9 cellular contexts compared by ENCODE assay signal in genomic region chr18:12309683-12310198, GRCh38. TPM values are rescaled to one million over a fixed set of nuclear protein-coding genes. Genes with fewer than 3 reads are reported as not detected.
A peak's percentile ranks its signal among the peaks of the same experiment; 100 is the strongest.
DNase-seq lines count a peak whose midpoint lies in the region; ATAC-seq, FAIRE-seq and TF ChIP-seq lines count a peak whose summit lies in the region.
"Had no signal": no experiment of that assay in that cellular context is flagged by ENCODE, and none has a peak within 500 bp of the region (broad histone marks: within the 10 kb centered on the region; RNA-seq: fewer than 3 reads in every experiment).

No MANE protein-coding gene starts in this region.

- H3K9ac ChIP-seq in HepG2 (ENCODE audit: insufficient read depth, low read depth, low read length) = no peak overlapping the region

- no peaks in the 10 kb centered on the region for H3K9me3 ChIP-seq in body of pancreas
- no peaks in the 10 kb centered on the region for H3K9me3 ChIP-seq in HepG2 (ENCODE audit: low read length)
- H3K9me3 ChIP-seq in transverse colon = peaks cover 4 to 5% of the 10 kb centered on the region in 2 donors

- in situ Hi-C loops in HepG2 (cut with HindIII; ENCODE audit: extremely low pct_ligation_motif_present, low pct_unique_long_range_greater_than_20kb) (no loop called here), transverse colon (cut with MboI; ENCODE audit: low pct_ligation_motif_present in 1 of 4, low pct_unique_long_range_greater_than_20kb in 1 of 4, low sequenced_read_pairs in 3 of 4) (no loop called here)

- TF ChIP-seq POLR2A in body of pancreas (IDR thresholded peaks at IDR 0.05) = peak in 1 of 3 donors; percentile 9
- TF ChIP-seq POLR2A in HepG2 (IDR thresholded peaks at IDR 0.05; ENCODE audit: insufficient read depth in 1 of 2, low read depth in 2 of 2, low read length in 2 of 2) = no peak
- TF ChIP-seq POLR2A in transverse colon (IDR thresholded peaks at IDR 0.05) = no peak

- TF ChIP-seq RAD21 in HepG2 (CRISPR knock-in tag; IDR thresholded peaks at IDR 0.05) = no peak

- peaks cover 15% of the 10 kb centered on the region for H3K4me1 Mint-ChIP-seq in activated CD8-positive, alpha-beta memory T cell treated with anti-CD3 and anti-CD28 coated beads, Interleukin-2, amount 10 ng/mL, durations not matched to agents 7 days and 5 days

- peaks cover 18% of the 10 kb centered on the region for H3K36me3 Mint-ChIP-seq in activated CD8-positive, alpha-beta memory T cell treated with anti-CD3 and anti-CD28 coated beads, Interleukin-2, amount 10 ng/mL, durations not matched to agents 7 days and 5 days
- H3K36me3 Mint-ChIP-seq: CD4-positive, CD25-positive, alpha-beta regulatory T cell had no signal

- 12 to 17% methylated on average over 7 of the region's 7 CpGs for WGBS in body of pancreas, 2 donors
- 78% methylated on average over 7 of the region's 7 CpGs for WGBS in HepG2 (ENCODE audit: low lambda C conversion rate)
- WGBS in transverse colon (ENCODE audit: low coverage in 1 of 2), 2 donors = 27 to 52% methylated on average over 2 to 7 of the region's 7 CpGs

- FAIRE-seq in HepG2 (lab: Jason Lieb, UNC) = no peak

- peak overlapping the region; percentile 4 to 94 (median 78) for H3K27ac ChIP-seq in body of pancreas
- H3K27ac ChIP-seq in HepG2 (ENCODE audit: extremely low read length, insufficient read depth, low read length) = no peak overlapping the region
- peak overlapping the region; percentile 93 to 99 (median 94) for H3K27ac ChIP-seq in transverse colon
- no peak overlapping the region for H3K27ac ChIP-seq in substantia nigra (ENCODE audit: low read depth, low read length, poor library complexity, severe bottlenecking)

- H3K9me3 Mint-ChIP-seq in activated CD8-positive, alpha-beta memory T cell treated with anti-CD3 and anti-CD28 coated beads, Interleukin-2, amount 10 ng/mL, durations not matched to agents 7 days and 5 days (ENCODE audit: low read depth) = peaks cover 3% of the 10 kb centered on the region

- H3K79me2 ChIP-seq in HepG2 (ENCODE audit: insufficient read depth, low read length) = no peaks in the 10 kb centered on the region

- no peak overlapping the region for H3K27ac Mint-ChIP-seq in activated CD8-positive, alpha-beta memory T cell treated with anti-CD3 and anti-CD28 coated beads, Interleukin-2, amount 10 ng/mL, durations not matched to agents 7 days and 5 days
- H3K27ac Mint-ChIP-seq: CD4-positive, CD25-positive, alpha-beta regulatory T cell had no signal

- H3K4me2 ChIP-seq in HepG2 (ENCODE audit: low read depth, low read length) = peak overlapping the region; percentile 88

- TF ChIP-seq CTCF in body of pancreas (IDR thresholded peaks at IDR 0.05) = no peak
- no peak for TF ChIP-seq CTCF in HepG2 (CRISPR knock-in tag; IDR thresholded peaks at IDR 0.05)
- TF ChIP-seq CTCF in transverse colon (IDR thresholded peaks at IDR 0.05) = no peak

- DNase-seq in activated CD8-positive, alpha-beta memory T cell treated with anti-CD3 and anti-CD28 coated beads, Interleukin-2, amount 10 ng/mL, durations not matched to agents 7 days and 5 days = no peak
- no peak for DNase-seq in activated CD8-positive, alpha-beta memory T cell treated with anti-CD3 and anti-CD28 coated beads for 24 hours
- no peak for DNase-seq in body of pancreas
- no peak for DNase-seq in HepG2 (ENCODE audit: low spot score)
- no peak for DNase-seq in transverse colon
- DNase-seq in substantia nigra (lab: John Stamatoyannopoulos, UW) = no peak
- no peak for DNase-seq in stimulated activated CD4-positive, alpha-beta T cell treated with anti-CD3 and anti-CD28 coated beads, Interleukin-15, amount 100 ng/mL, for 24 hours
- DNase-seq: CD4-positive, CD25-positive, alpha-beta regulatory T cell had no signal

- H2AFZ ChIP-seq in HepG2 (ENCODE audit: low read length) = no peak overlapping the region

- peaks cover 0 to 3% of the 10 kb centered on the region in 2 donors for H3K36me3 ChIP-seq in body of pancreas (replicated peaks in 1 of 2; ENCODE audit: insufficient read depth in 1 of 2, low read depth in 2 of 2)
- 0 out of 5 replicates have a peak, but pooled peaks cover 0 to 5% of the 10 kb centered on the region in 2 experiments for H3K36me3 ChIP-seq in HepG2 (replicated peaks in 1 of 2; ENCODE audit: control insufficient read depth in 1 of 2, insufficient read depth in 2 of 2, low read length in 2 of 2)
- peaks cover 0 to 10% (median 3%) of the 10 kb centered on the region in 4 donors for H3K36me3 ChIP-seq in transverse colon

- ATAC-seq in activated CD8-positive, alpha-beta memory T cell treated with anti-CD3 and anti-CD28 coated beads, Interleukin-2, amount 10 ng/mL, durations not matched to agents 7 days and 5 days = no peak
- ATAC-seq in body of pancreas (no peak), HepG2 (no peak), GM18867 (IDR thresholded peaks at IDR 0.05; ENCODE audit: unreplicated experiment) (no peak)

- BruUV-seq in HepG2 (replicated peaks; lab: Mats Ljungman, UMichigan) = no TSS peak

- H3K4me1 ChIP-seq in body of pancreas (peaks cover 50% of the 10 kb centered on the region), HepG2 (ENCODE audit: insufficient read depth, low read length) (peaks cover 36% of the 10 kb centered on the region), transverse colon (peaks cover 0 to 54% (median 16%) of the 10 kb centered on the region in 4 donors)

- H3K27me3 ChIP-seq in body of pancreas (no peaks in the 10 kb centered on the region), HepG2 (ENCODE audit: control insufficient read depth in 1 of 2, insufficient read depth in 2 of 2, low read length in 2 of 2) (peaks cover 6 to 34% of the 10 kb centered on the region in 2 experiments), transverse colon (peaks cover 51% of the 10 kb centered on the region)

- H3K4me3 ChIP-seq in body of pancreas (no peak overlapping the region), HepG2 (replicated peaks in 1 of 3; ENCODE audit: insufficient read depth in 1 of 3, low read depth in 2 of 3, low read length in 3 of 3) (no peak overlapping the region; a peak in 1 of 6 replicates), transverse colon (peak overlapping the region in 3 of 4 donors; percentile 65 to 76 (median 74))

- no peaks in the 10 kb centered on the region for H4K20me1 ChIP-seq in HepG2 (ENCODE audit: insufficient read depth, low read length)

- TF ChIP-seq EP300 in HepG2 (IDR thresholded peaks at IDR 0.05; ENCODE audit: low read depth in 2 of 2, low read length in 2 of 2) (no peak), HepG2 (CRISPR knock-in tag; IDR thresholded peaks at IDR 0.05; ENCODE audit: borderline replicate concordance) (no peak), transverse colon (IDR thresholded peaks at IDR 0.05; ENCODE audit: low read depth) (no peak)

- intact Hi-C loops in body of pancreas (cut with DNase I) = no loop called here
- intact Hi-C loops in HepG2 (cut with micrococcal nuclease; ENCODE audit: unreplicated experiment) = loop anchor here (5.0 kb wide), 1 partner anchor 37 kb away; no protein-coding TSS in a partner anchor
- intact Hi-C loops in transverse colon (cut with DNase I; ENCODE audit: low total_unique reads) = loop anchor here (1.0 kb wide), 1 partner anchor 67 kb away; no protein-coding TSS in a partner anchor

- POLR2A ChIA-PET in HepG2 (lab: Yijun Ruan, JAX) = interaction anchor here (3.1 kb wide), 1 partner anchor 31 kb away, joined by 7 read pairs; no protein-coding TSS in a partner anchor

- CTCF ChIA-PET in activated CD8-positive, alpha-beta memory T cell treated with anti-CD3 and anti-CD28 coated beads, Interleukin-2, amount 10 ng/mL, durations not matched to agents 7 days and 5 days (lab: Charles Lee) = interaction anchor here (0.7 to 1.6 kb wide), 3 partner anchors 18 to 44 kb away, joined by 3 to 5 read pairs (median 5); no protein-coding TSS in a partner anchor
- CTCF ChIA-PET in HepG2 (lab: Yijun Ruan, JAX; ENCODE audit: low intra/inter-chr PET ratio, low total read pairs) = no interaction called here

- peaks cover 48% of the 10 kb centered on the region for H3K27me3 Mint-ChIP-seq in activated CD8-positive, alpha-beta memory T cell treated with anti-CD3 and anti-CD28 coated beads, Interleukin-2, amount 10 ng/mL, durations not matched to agents 7 days and 5 days

- peak overlapping the region; percentile 4 for H3K4me3 Mint-ChIP-seq in activated CD8-positive, alpha-beta memory T cell treated with anti-CD3 and anti-CD28 coated beads, Interleukin-2, amount 10 ng/mL, durations not matched to agents 7 days and 5 days

RNA-seq across cellular contexts. Expression of gene TUBB6, which starts 1.7 kb away (rescaled TPM):
- 10 to 100 TPM; 14.7 to 39.0 TPM for total RNA-seq in activated CD8-positive, alpha-beta memory T cell treated with anti-CD3 and anti-CD28 coated beads, Interleukin-2, amount 10 ng/mL, durations not matched to agents 7 days and 5 days
- total RNA-seq in body of pancreas (100 to 1,000 TPM in 1 of 2 donors, 10 to 100 TPM in 1; 71.1 to 109 TPM), HepG2 (2016; rRNA removed; fragmentation: Illumina TruSeq; extraction: Trizol) (9.9 and 13.5 TPM in 2 replicates), transverse colon (100 to 1,000 TPM in 2 of 4 donors, 10 to 100 TPM in 2; 61.0 to 164 (median 108) TPM)
- total RNA-seq in HepG2 (2016; cell fraction: cytosol; rRNA removed; fragmentation: Illumina TruSeq; extraction: Trizol; ENCODE audit: low read depth) = 2.6 and 3.9 TPM in 2 replicates
- 11.1 and 12.0 TPM in 2 replicates for total RNA-seq in HepG2 (2016; cell fraction: insoluble cytoplasmic fraction; rRNA removed; fragmentation: Illumina TruSeq; extraction: Trizol)
- 6.0 and 7.2 TPM in 2 replicates for total RNA-seq in HepG2 (2016; cell fraction: membrane; rRNA removed; fragmentation: Illumina TruSeq; extraction: Trizol)
- total RNA-seq in HepG2 (2016; cell fraction: nucleus; rRNA removed; fragmentation: Illumina TruSeq; extraction: Trizol) = 4.2 and 6.5 TPM in 2 replicates
- polyA plus RNA-seq in HepG2 (2011; rRNA removed) = 28.6 and 30.8 TPM in 2 replicates
- 30.2 and 44.7 TPM in 2 replicates for polyA plus RNA-seq in HepG2 (2011; cell fraction: cytosol; rRNA removed)
- polyA plus RNA-seq in HepG2 (2011; cell fraction: nucleus; rRNA removed) = 30.6 and 34.0 TPM in 2 replicates
- 5.6 and 18.7 TPM in 2 replicates for polyA plus RNA-seq in HepG2 (2012)
- 4.1 and 5.2 TPM in 2 replicates for polyA plus RNA-seq in HepG2 (2016; cell fraction: cytosol; fragmentation: Illumina TruSeq; extraction: Trizol; ENCODE audit: low read depth)
- polyA plus RNA-seq in HepG2 (2016; cell fraction: insoluble cytoplasmic fraction; fragmentation: Illumina TruSeq; extraction: Trizol; ENCODE audit: low read depth) = 13.8 and 14.5 TPM in 2 replicates
- polyA plus RNA-seq in HepG2 (2016; cell fraction: membrane; fragmentation: Illumina TruSeq; extraction: Trizol; ENCODE audit: low read depth) = 4.6 and 4.9 TPM in 2 replicates
- 10.3 and 12.3 TPM in 2 replicates for polyA plus RNA-seq in HepG2 (2016; cell fraction: nucleus; fragmentation: Illumina TruSeq; extraction: Trizol; ENCODE audit: insufficient read depth, low read depth)
- 60.5 and 149 TPM in 2 replicates for polyA minus RNA-seq in HepG2 (2011; rRNA and poly(A)+ RNA removed; ENCODE audit: low replicate concordance)
- polyA minus RNA-seq in HepG2 (2011; cell fraction: cytosol; rRNA and poly(A)+ RNA removed) = 20.5 and 20.8 TPM in 2 replicates
- polyA minus RNA-seq in HepG2 (2011; cell fraction: nucleus; rRNA and poly(A)+ RNA removed) = 8.5 and 14.0 TPM in 2 replicates

RNA-seq across cellular contexts. Expression of gene CIDEA, which starts 55.6 kb away (rescaled TPM):
- not detected for total RNA-seq in activated CD8-positive, alpha-beta memory T cell treated with anti-CD3 and anti-CD28 coated beads, Interleukin-2, amount 10 ng/mL, durations not matched to agents 7 days and 5 days
- total RNA-seq in body of pancreas = 10 to 100 TPM in 1 of 2 donors, not detected in 1; 56.7 TPM
- total RNA-seq in HepG2 (2016; rRNA removed; fragmentation: Illumina TruSeq; extraction: Trizol) = not detected in 2 replicates
- not detected in 2 replicates for total RNA-seq in HepG2 (2016; cell fraction: cytosol; rRNA removed; fragmentation: Illumina TruSeq; extraction: Trizol; ENCODE audit: low read depth)
- not detected in 2 replicates for total RNA-seq in HepG2 (2016; cell fraction: insoluble cytoplasmic fraction; rRNA removed; fragmentation: Illumina TruSeq; extraction: Trizol)
- total RNA-seq in HepG2 (2016; cell fraction: membrane; rRNA removed; fragmentation: Illumina TruSeq; extraction: Trizol) = not detected in 2 replicates
- not detected in 2 replicates for total RNA-seq in HepG2 (2016; cell fraction: nucleus; rRNA removed; fragmentation: Illumina TruSeq; extraction: Trizol)
- polyA plus RNA-seq in HepG2 (2011; rRNA removed) = not detected in 2 replicates
- 0.04 TPM in 1 of 2 replicates, not detected in the other for polyA plus RNA-seq in HepG2 (2011; cell fraction: cytosol; rRNA removed)
- not detected in 2 replicates for polyA plus RNA-seq in HepG2 (2011; cell fraction: nucleus; rRNA removed)
- not detected in 2 replicates for polyA plus RNA-seq in HepG2 (2012)
- not detected in 2 replicates for polyA plus RNA-seq in HepG2 (2016; cell fraction: cytosol; fragmentation: Illumina TruSeq; extraction: Trizol; ENCODE audit: low read depth)
- polyA plus RNA-seq in HepG2 (2016; cell fraction: insoluble cytoplasmic fraction; fragmentation: Illumina TruSeq; extraction: Trizol; ENCODE audit: low read depth) = not detected in 2 replicates
- not detected in 2 replicates for polyA plus RNA-seq in HepG2 (2016; cell fraction: membrane; fragmentation: Illumina TruSeq; extraction: Trizol; ENCODE audit: low read depth)
- polyA plus RNA-seq in HepG2 (2016; cell fraction: nucleus; fragmentation: Illumina TruSeq; extraction: Trizol; ENCODE audit: insufficient read depth, low read depth) = not detected in 2 replicates
- polyA minus RNA-seq in HepG2 (2011; rRNA and poly(A)+ RNA removed; ENCODE audit: low replicate concordance) = not detected in 2 replicates
- polyA minus RNA-seq in HepG2 (2011; cell fraction: cytosol; rRNA and poly(A)+ RNA removed) = not detected in 2 replicates
- polyA minus RNA-seq in HepG2 (2011; cell fraction: nucleus; rRNA and poly(A)+ RNA removed) = not detected in 2 replicates
- 1 to 10 TPM in 2 of 4 donors, under 1 TPM in 1, not detected in 1; 0.68 to 3.8 (median 3.7) TPM for total RNA-seq in transverse colon
- total RNA-seq: CD4-positive, CD25-positive, alpha-beta regulatory T cell had no signal
- polyA plus RNA-seq: CD4-positive, CD25-positive, alpha-beta regulatory T cell had no signal

Comparison
In these comparisons a context has a peak if more than half of its experiments do, and no peak if none do; other contexts are left out.
1. H3K27ac ChIP-seq: peak in body of pancreas (4 of 4) and transverse colon (4 of 4); none in HepG2 (single experiment) and substantia nigra (single experiment).
2. H3K4me3 ChIP-seq: peak in transverse colon (3 of 4); none in body of pancreas (0 of 2) and HepG2 (0 of 3).